ENCODE assay signal across 27 cellular contexts in genomic region chr22:27157090-27157489, GRCh38.
"Had no signal": no experiment of that assay in that cellular context is flagged by ENCODE, and none has a peak within 500 bp of the region (broad histone marks: within the 10 kb centered on the region; RNA-seq: fewer than 3 reads in every experiment).

No MANE protein-coding gene starts in this region.

- H3K4me1 Mint-ChIP-seq: activated B cell treated with CpG ODN at 0.5 μM for 24 hours; activated T-helper 17 cell treated with anti-CD3 and anti-CD28 coated beads, Interleukin-2, amount 50 U/mL, for 72 hours; T-cell had no signal

- H3K27ac ChIP-seq: WERI-Rb-1 had no signal

- H3K9me3 Mint-ChIP-seq: activated CD8-positive, alpha-beta T cell treated with anti-CD3 and anti-CD28 coated beads for 36 hours; activated T-cell treated with anti-CD3 and anti-CD28 coated beads, Interleukin-2, amount 50 U/mL, for 4 hours; activated T-helper 17 cell treated with anti-CD3 and anti-CD28 coated beads, Interleukin-2, amount 50 U/mL, for 72 hours had no signal

- DNase-seq: activated B cell treated with CpG ODN at 0.5 μM for 24 hours; activated CD4-positive, alpha-beta T cell treated with anti-CD3 and anti-CD28 coated beads for 48 hours; activated CD4-positive, alpha-beta T cell treated with anti-CD3 and anti-CD28 coated beads, Interleukin-2, amount 50 U/mL, for 1 hour; activated CD4-positive, alpha-beta T cell treated with anti-CD3 and anti-CD28 coated beads, Interleukin-2, amount 50 U/mL, for 48 hours; activated CD8-positive, alpha-beta memory T cell treated with anti-CD3 and anti-CD28 coated beads for 24 hours; activated CD8-positive, alpha-beta T cell treated with anti-CD3 and anti-CD28 coated beads for 36 hours; activated effector memory CD4-positive, alpha-beta T cell treated with Interleukin-2 at 50 U/mL for 16 hours; activated gamma-delta T cell treated with Interleukin-2 at 50 U/mL for 16 hours; activated naive CD4-positive, alpha-beta T cell treated with anti-CD3 and anti-CD28 coated beads, Interleukin-2, amount 50 U/mL, for 16 hours; activated naive CD4-positive, alpha-beta T cell treated with Interleukin-2 at 50 U/mL for 16 hours; activated T-cell treated with anti-CD3 and anti-CD28 coated beads, Interleukin-2, amount 50 U/mL, for 4 hours; amniotic stem cell; anterior cingulate cortex; caudate nucleus; cortex of kidney; dermis blood vessel endothelial cell; effector CD8-positive, alpha-beta T cell; foreskin fibroblast; head of caudate nucleus; T-cell; T-helper 9 cell; WERI-Rb-1 had no signal

- ATAC-seq: activated CD4-positive, CD25-positive, alpha-beta regulatory T cell treated with anti-CD3 and anti-CD28 coated beads, Interleukin-2, amount 50 U/mL, for 24 hours; activated CD8-positive, alpha-beta T cell treated with anti-CD3 and anti-CD28 coated beads for 36 hours; activated T-cell treated with anti-CD3 and anti-CD28 coated beads, Interleukin-2, amount 50 U/mL, for 4 hours; activated T-helper 17 cell treated with anti-CD3 and anti-CD28 coated beads, Interleukin-2, amount 50 U/mL, for 72 hours; esophagus mucosa; T-cell had no signal

- H3K4me3 Mint-ChIP-seq: activated B cell treated with CpG ODN at 0.5 μM for 24 hours; activated CD8-positive, alpha-beta T cell treated with anti-CD3 and anti-CD28 coated beads for 36 hours; activated naive CD8-positive, alpha-beta T cell; activated T-cell treated with anti-CD3 and anti-CD28 coated beads, Interleukin-2, amount 50 U/mL, for 4 hours; activated T-helper 17 cell treated with anti-CD3 and anti-CD28 coated beads, Interleukin-2, amount 50 U/mL, for 72 hours; T-cell; T-helper 1 cell treated with Interleukin-12 subunit alpha and Interleukin-12 subunit beta and Interleukin-4 antibody, amounts not matched to agents 30 μg/mL and 1 μg/mL, for 36 hours had no signal

- H3K36me3 Mint-ChIP-seq: T-cell had no signal

- H3K36me3 ChIP-seq: WERI-Rb-1 had no signal

- H3K27ac Mint-ChIP-seq: activated B cell treated with CpG ODN at 0.5 μM for 24 hours; activated CD8-positive, alpha-beta T cell treated with anti-CD3 and anti-CD28 coated beads for 36 hours; activated naive CD8-positive, alpha-beta T cell; activated T-helper 17 cell treated with anti-CD3 and anti-CD28 coated beads, Interleukin-2, amount 50 U/mL, for 72 hours; T-cell; T-helper 1 cell treated with Interleukin-12 subunit alpha and Interleukin-12 subunit beta and Interleukin-4 antibody, amounts not matched to agents 30 μg/mL and 1 μg/mL, for 36 hours had no signal
